Comparison of ENCODE assay signal across 8 cellular contexts in genomic region chr14:20477211-20477876, GRCh38. TPM values are rescaled to one million over a fixed set of nuclear protein-coding genes. Genes with fewer than 3 reads are reported as not detected.
DNase-seq lines count a peak whose midpoint lies in the region; ATAC-seq, FAIRE-seq and TF ChIP-seq lines count a peak whose summit lies in the region.

No MANE protein-coding gene starts in this region.

- H3K4me2 ChIP-seq in HepG2 (ENCODE audit: low read depth, low read length): no peak overlapping the region

- CTCF ChIA-PET in HepG2 (lab: Yijun Ruan, JAX; ENCODE audit: low intra/inter-chr PET ratio, low total read pairs): no interaction called here
- CTCF ChIA-PET in activated CD8-positive, alpha-beta T cell treated with anti-CD3 and anti-CD28 coated beads, Interleukin-2, amount 10 ng/mL, durations not matched to agents 7 days and 5 days (lab: Charles Lee): interaction anchor here (0.9 to 1.8 kb wide), 3 partner anchors 10 to 131 kb away, joined by 3 to 7 read pairs (median 3); no protein-coding TSS in a partner anchor

- BruUV-seq in HepG2 (replicated peaks; lab: Mats Ljungman, UMichigan): no TSS peak

- no peak for TF ChIP-seq EP300 in HepG2 (IDR thresholded peaks at IDR 0.05; ENCODE audit: low read depth in 2 of 2, low read length in 2 of 2)
- no peak for TF ChIP-seq EP300 in HepG2 (CRISPR knock-in tag; IDR thresholded peaks at IDR 0.05; ENCODE audit: borderline replicate concordance)

- ATAC-seq in right lobe of liver (peak; percentile 38 to 68 (median 54)), HepG2 (no peak), gastrocnemius medialis (no peak), HG03159 (IDR thresholded peaks at IDR 0.05; ENCODE audit: unreplicated experiment) (no peak)
- ATAC-seq in activated CD8-positive, alpha-beta T cell treated with anti-CD3 and anti-CD28 coated beads, Interleukin-2, amount 10 ng/mL, durations not matched to agents 7 days and 5 days: peak; percentile 48

- peak overlapping the region; percentile 44 for H3K4me3 Mint-ChIP-seq in activated CD8-positive, alpha-beta T cell treated with anti-CD3 and anti-CD28 coated beads, Interleukin-2, amount 10 ng/mL, durations not matched to agents 7 days and 5 days

- intact Hi-C loops in right lobe of liver (cut with DNase I) (no loop called here), HepG2 (cut with micrococcal nuclease; ENCODE audit: unreplicated experiment) (no loop called here), left ventricle myocardium inferior (cut with micrococcal nuclease) (loop anchor here (10.0 kb wide), 1 partner anchor 137 kb away; no protein-coding TSS in a partner anchor), testis (cut with DNase I; ENCODE audit: low total_unique reads) (no loop called here), gastrocnemius medialis (cut with DNase I; ENCODE audit: low total_unique reads) (no loop called here)

- no peak for TF ChIP-seq RAD21 in HepG2 (CRISPR knock-in tag; IDR thresholded peaks at IDR 0.05)

- H3K36me3 ChIP-seq in right lobe of liver: peaks cover 0 to 36% (median 15%) of the 10 kb centered on the region in 4 donors
- H3K36me3 ChIP-seq in HepG2 (replicated peaks in 1 of 2; ENCODE audit: control insufficient read depth in 1 of 2, insufficient read depth in 2 of 2, low read length in 2 of 2): peaks cover 19 to 45% of the 10 kb centered on the region in 2 experiments
- H3K36me3 ChIP-seq in left ventricle myocardium inferior: peaks cover 34% of the 10 kb centered on the region
- no peaks in the 10 kb centered on the region for H3K36me3 ChIP-seq in testis (ENCODE audit: low read depth, missing control alignments)
- H3K36me3 ChIP-seq in gastrocnemius medialis: peaks cover 0 to 27% of the 10 kb centered on the region in 2 donors

- no peaks in the 10 kb centered on the region for H3K9me3 Mint-ChIP-seq in activated CD8-positive, alpha-beta T cell treated with anti-CD3 and anti-CD28 coated beads, Interleukin-2, amount 10 ng/mL, durations not matched to agents 7 days and 5 days (ENCODE audit: insufficient read depth)

- H3K4me1 ChIP-seq in right lobe of liver (peaks cover 0 to 30% (median 6%) of the 10 kb centered on the region in 4 donors), HepG2 (ENCODE audit: insufficient read depth, low read length) (peaks cover 11% of the 10 kb centered on the region), left ventricle myocardium inferior (peaks cover 31% of the 10 kb centered on the region), testis (peaks cover 12% of the 10 kb centered on the region), gastrocnemius medialis (no peaks in the 10 kb centered on the region)

- H3K9me3 ChIP-seq in right lobe of liver (no peaks in the 10 kb centered on the region), HepG2 (ENCODE audit: low read length) (no peaks in the 10 kb centered on the region), left ventricle myocardium inferior (replicated peaks) (no peaks in the 10 kb centered on the region), testis (no peaks in the 10 kb centered on the region), gastrocnemius medialis (no peaks in the 10 kb centered on the region)

- POLR2A ChIA-PET in HepG2 (lab: Yijun Ruan, JAX): interaction anchor here (0.8 kb wide), 1 partner anchor 16 kb away, joined by 3 read pairs; the partner anchor contains the start of gene PIP4P1
- POLR2A ChIA-PET in activated CD8-positive, alpha-beta T cell treated with anti-CD3 and anti-CD28 coated beads, Interleukin-2, amount 10 ng/mL, durations not matched to agents 7 days and 5 days (lab: Charles Lee): interaction anchor here (2.9 to 4.0 kb wide), 2 partner anchors 8 to 22 kb away, joined by 12 to 27 read pairs; partner anchors contain the start of genes APEX1, OSGEP and PNP

- H3K9ac ChIP-seq in HepG2 (ENCODE audit: insufficient read depth, low read depth, low read length): no peak overlapping the region

- peak; percentile 47 to 75 (median 64) for DNase-seq in right lobe of liver
- DNase-seq in HepG2 (ENCODE audit: low spot score): no peak
- DNase-seq in activated CD8-positive, alpha-beta T cell treated with anti-CD3 and anti-CD28 coated beads, Interleukin-2, amount 10 ng/mL, durations not matched to agents 7 days and 5 days: peak; percentile 50
- DNase-seq in left ventricle myocardium inferior: peak; percentile 46
- peak; percentile 55 for DNase-seq in testis
- no peak for DNase-seq in gastrocnemius medialis
- no peak for DNase-seq in NCI-H524 treated with DMSO at 0.1 percent for 48 hours (lab: John Stamatoyannopoulos, UW)

- H3K27me3 ChIP-seq in right lobe of liver: no peaks in the 10 kb centered on the region
- no peaks in the 10 kb centered on the region for H3K27me3 ChIP-seq in HepG2 (ENCODE audit: control insufficient read depth in 1 of 2, insufficient read depth in 2 of 2, low read length in 2 of 2)
- no peaks in the 10 kb centered on the region for H3K27me3 ChIP-seq in left ventricle myocardium inferior (ENCODE audit: low read depth)
- H3K27me3 ChIP-seq in testis: no peaks in the 10 kb centered on the region
- no peaks in the 10 kb centered on the region for H3K27me3 ChIP-seq in gastrocnemius medialis

- no peaks in the 10 kb centered on the region for H3K79me2 ChIP-seq in HepG2 (ENCODE audit: insufficient read depth, low read length)

- H3K27me3 Mint-ChIP-seq in activated CD8-positive, alpha-beta T cell treated with anti-CD3 and anti-CD28 coated beads, Interleukin-2, amount 10 ng/mL, durations not matched to agents 7 days and 5 days (ENCODE audit: low read depth): no peaks in the 10 kb centered on the region

- H3K27ac ChIP-seq in right lobe of liver (peak overlapping the region in 2 of 3 donors; percentile 20 to 24), HepG2 (ENCODE audit: extremely low read length, insufficient read depth, low read length) (no peak overlapping the region), left ventricle myocardium inferior (replicated peaks) (peak overlapping the region; percentile 73), testis (peak overlapping the region; percentile 44 to 53), gastrocnemius medialis (peak overlapping the region in 2 of 4 donors; percentile 10 to 32)

- no peak overlapping the region for H3K4me3 ChIP-seq in right lobe of liver
- H3K4me3 ChIP-seq in HepG2 (replicated peaks in 1 of 3; ENCODE audit: insufficient read depth in 1 of 3, low read depth in 2 of 3, low read length in 3 of 3): no peak overlapping the region
- no peak overlapping the region for H3K4me3 ChIP-seq in left ventricle myocardium inferior
- H3K4me3 ChIP-seq in testis: no peak overlapping the region
- H3K4me3 ChIP-seq in gastrocnemius medialis: no peak overlapping the region

- TF ChIP-seq CTCF in right lobe of liver (IDR thresholded peaks at IDR 0.05) (no peak), HepG2 (CRISPR knock-in tag; IDR thresholded peaks at IDR 0.05) (no peak), left ventricle myocardium inferior (IDR thresholded peaks at IDR 0.05; ENCODE audit: borderline replicate concordance) (no peak), testis (IDR thresholded peaks at IDR 0.05) (no peak), gastrocnemius medialis (IDR thresholded peaks at IDR 0.05 in 4 of 5, conservative IDR thresholded peaks at IDR 0.05 in 1 of 5) (no peak)

- H3K4me1 Mint-ChIP-seq in activated CD8-positive, alpha-beta T cell treated with anti-CD3 and anti-CD28 coated beads, Interleukin-2, amount 10 ng/mL, durations not matched to agents 7 days and 5 days (ENCODE audit: low read depth): peaks cover 57% of the 10 kb centered on the region

- peaks cover 72% of the 10 kb centered on the region for H3K36me3 Mint-ChIP-seq in activated CD8-positive, alpha-beta T cell treated with anti-CD3 and anti-CD28 coated beads, Interleukin-2, amount 10 ng/mL, durations not matched to agents 7 days and 5 days (ENCODE audit: low read depth)

- TF ChIP-seq POLR2A in right lobe of liver (IDR thresholded peaks at IDR 0.05) (no peak), HepG2 (IDR thresholded peaks at IDR 0.05; ENCODE audit: insufficient read depth in 1 of 2, low read depth in 2 of 2, low read length in 2 of 2) (no peak), testis (IDR thresholded peaks at IDR 0.05) (no peak), gastrocnemius medialis (IDR thresholded peaks at IDR 0.05) (no peak)

- 23% methylated on average over 1 of the region's 1 CpG for WGBS in right lobe of liver (ENCODE audit: insufficient coverage, low coverage, low lambda C conversion rate, missing lambda C conversion rate)
- 97% methylated on average over 1 of the region's 1 CpG for WGBS in HepG2 (ENCODE audit: low lambda C conversion rate)
- WGBS in testis, 2 donors: 29 to 52% methylated on average over 1 of the region's 1 CpG

- FAIRE-seq in HepG2 (lab: Jason Lieb, UNC): no peak

- H2AFZ ChIP-seq in HepG2 (ENCODE audit: low read length): no peak overlapping the region

- in situ Hi-C loops in HepG2 (cut with HindIII; ENCODE audit: extremely low pct_ligation_motif_present, low pct_unique_long_range_greater_than_20kb) (no loop called here), gastrocnemius medialis (cut with MboI; ENCODE audit: low sequenced_read_pairs in 4 of 4) (no loop called here)

- peak overlapping the region; percentile 89 for H3K27ac Mint-ChIP-seq in activated CD8-positive, alpha-beta T cell treated with anti-CD3 and anti-CD28 coated beads, Interleukin-2, amount 10 ng/mL, durations not matched to agents 7 days and 5 days

- H4K20me1 ChIP-seq in HepG2 (ENCODE audit: insufficient read depth, low read length): no peaks in the 10 kb centered on the region

RNA-seq across cellular contexts. Expression of gene PNP, which starts 8.1 kb away (rescaled TPM):
- total RNA-seq in right lobe of liver (10 to 100 TPM; 22.1 to 48.9 (median 30.9) TPM), HepG2 (2016; rRNA removed; fragmentation: Illumina TruSeq; extraction: Trizol) (74.8 and 117 TPM in 2 replicates), left ventricle myocardium inferior (6.4 TPM), testis (10 to 100 TPM; 13.6 to 21.8 TPM), gastrocnemius medialis (1 to 10 TPM; 1.6 to 7.5 (median 3.0) TPM)
- 7.1 and 8.7 TPM in 2 replicates for total RNA-seq in HepG2 (2016; cell fraction: cytosol; rRNA removed; fragmentation: Illumina TruSeq; extraction: Trizol; ENCODE audit: low read depth)
- total RNA-seq in HepG2 (2016; cell fraction: insoluble cytoplasmic fraction; rRNA removed; fragmentation: Illumina TruSeq; extraction: Trizol): 74.5 and 119 TPM in 2 replicates
- total RNA-seq in HepG2 (2016; cell fraction: membrane; rRNA removed; fragmentation: Illumina TruSeq; extraction: Trizol): 16.6 and 17.8 TPM in 2 replicates
- 36.5 and 46.4 TPM in 2 replicates for total RNA-seq in HepG2 (2016; cell fraction: nucleus; rRNA removed; fragmentation: Illumina TruSeq; extraction: Trizol)
- polyA plus RNA-seq in HepG2 (2011; rRNA removed) (40.2 and 45.4 TPM in 2 replicates), testis (ENCODE audit: insufficient read depth, low read depth, low replicate concordance) (18.9 TPM)
- 49.6 and 54.1 TPM in 2 replicates for polyA plus RNA-seq in HepG2 (2011; cell fraction: cytosol; rRNA removed)
- polyA plus RNA-seq in HepG2 (2011; cell fraction: nucleus; rRNA removed): 20.3 and 24.4 TPM in 2 replicates
- 22.4 and 23.3 TPM in 2 replicates for polyA plus RNA-seq in HepG2 (2012)
- polyA plus RNA-seq in HepG2 (2016; cell fraction: cytosol; fragmentation: Illumina TruSeq; extraction: Trizol; ENCODE audit: low read depth): 6.6 and 6.8 TPM in 2 replicates
- 118 and 121 TPM in 2 replicates for polyA plus RNA-seq in HepG2 (2016; cell fraction: insoluble cytoplasmic fraction; fragmentation: Illumina TruSeq; extraction: Trizol; ENCODE audit: low read depth)
- 10.3 and 11.4 TPM in 2 replicates for polyA plus RNA-seq in HepG2 (2016; cell fraction: membrane; fragmentation: Illumina TruSeq; extraction: Trizol; ENCODE audit: low read depth)
- polyA plus RNA-seq in HepG2 (2016; cell fraction: nucleus; fragmentation: Illumina TruSeq; extraction: Trizol; ENCODE audit: insufficient read depth, low read depth): 46.5 and 51.8 TPM in 2 replicates
- polyA minus RNA-seq in HepG2 (2011; rRNA and poly(A)+ RNA removed; ENCODE audit: low replicate concordance): 38.2 and 227 TPM in 2 replicates
- polyA minus RNA-seq in HepG2 (2011; cell fraction: cytosol; rRNA and poly(A)+ RNA removed): 25.9 and 29.4 TPM in 2 replicates
- polyA minus RNA-seq in HepG2 (2011; cell fraction: nucleus; rRNA and poly(A)+ RNA removed): 25.4 and 32.6 TPM in 2 replicates
- total RNA-seq in activated CD8-positive, alpha-beta T cell treated with anti-CD3 and anti-CD28 coated beads, Interleukin-2, amount 10 ng/mL, durations not matched to agents 7 days and 5 days: 100 to 1,000 TPM; 211 to 216 TPM

RNA-seq across cellular contexts. Expression of gene PIP4P1, which starts 16.1 kb away (rescaled TPM):
- total RNA-seq in right lobe of liver: 10 to 100 TPM in 4 of 6 experiments, 1 to 10 TPM in 2; 7.0 to 13.8 (median 11.4) TPM
- 31.9 and 33.4 TPM in 2 replicates for total RNA-seq in HepG2 (2016; rRNA removed; fragmentation: Illumina TruSeq; extraction: Trizol)
- total RNA-seq in HepG2 (2016; cell fraction: cytosol; rRNA removed; fragmentation: Illumina TruSeq; extraction: Trizol; ENCODE audit: low read depth): 16.4 and 18.3 TPM in 2 replicates
- total RNA-seq in HepG2 (2016; cell fraction: insoluble cytoplasmic fraction; rRNA removed; fragmentation: Illumina TruSeq; extraction: Trizol): 32.1 and 34.6 TPM in 2 replicates
- total RNA-seq in HepG2 (2016; cell fraction: membrane; rRNA removed; fragmentation: Illumina TruSeq; extraction: Trizol): 32.6 and 39.7 TPM in 2 replicates
- 20.8 and 28.1 TPM in 2 replicates for total RNA-seq in HepG2 (2016; cell fraction: nucleus; rRNA removed; fragmentation: Illumina TruSeq; extraction: Trizol)
- 47.0 and 54.5 TPM in 2 replicates for polyA plus RNA-seq in HepG2 (2011; rRNA removed)
- 40.6 and 41.5 TPM in 2 replicates for polyA plus RNA-seq in HepG2 (2011; cell fraction: cytosol; rRNA removed)
- polyA plus RNA-seq in HepG2 (2011; cell fraction: nucleus; rRNA removed): 70.2 and 90.4 TPM in 2 replicates
- 30.3 and 35.7 TPM in 2 replicates for polyA plus RNA-seq in HepG2 (2012)
- 14.0 and 16.8 TPM in 2 replicates for polyA plus RNA-seq in HepG2 (2016; cell fraction: cytosol; fragmentation: Illumina TruSeq; extraction: Trizol; ENCODE audit: low read depth)
- 40.6 and 44.1 TPM in 2 replicates for polyA plus RNA-seq in HepG2 (2016; cell fraction: insoluble cytoplasmic fraction; fragmentation: Illumina TruSeq; extraction: Trizol; ENCODE audit: low read depth)
- 24.7 and 35.2 TPM in 2 replicates for polyA plus RNA-seq in HepG2 (2016; cell fraction: membrane; fragmentation: Illumina TruSeq; extraction: Trizol; ENCODE audit: low read depth)
- 61.7 and 72.0 TPM in 2 replicates for polyA plus RNA-seq in HepG2 (2016; cell fraction: nucleus; fragmentation: Illumina TruSeq; extraction: Trizol; ENCODE audit: insufficient read depth, low read depth)
- polyA minus RNA-seq in HepG2 (2011; rRNA and poly(A)+ RNA removed; ENCODE audit: low replicate concordance): 63.2 and 70.8 TPM in 2 replicates
- 16.6 and 21.8 TPM in 2 replicates for polyA minus RNA-seq in HepG2 (2011; cell fraction: cytosol; rRNA and poly(A)+ RNA removed)
- 33.3 and 33.8 TPM in 2 replicates for polyA minus RNA-seq in HepG2 (2011; cell fraction: nucleus; rRNA and poly(A)+ RNA removed)
- total RNA-seq in activated CD8-positive, alpha-beta T cell treated with anti-CD3 and anti-CD28 coated beads, Interleukin-2, amount 10 ng/mL, durations not matched to agents 7 days and 5 days: 10 to 100 TPM; 31.3 to 31.6 TPM
- total RNA-seq in left ventricle myocardium inferior: 19.7 TPM
- total RNA-seq in testis: 10 to 100 TPM; 33.4 to 38.8 TPM
- polyA plus RNA-seq in testis (ENCODE audit: insufficient read depth, low read depth, low replicate concordance): 50.8 TPM
- total RNA-seq in gastrocnemius medialis: 10 to 100 TPM; 18.8 to 38.5 (median 21.7) TPM

RNA-seq across cellular contexts. Expression of gene APEX1, which starts 22.3 kb away (rescaled TPM):
- total RNA-seq in right lobe of liver (10 to 100 TPM; 50.2 to 87.0 (median 59.8) TPM), HepG2 (2016; rRNA removed; fragmentation: Illumina TruSeq; extraction: Trizol) (171 and 261 TPM in 2 replicates), left ventricle myocardium inferior (75.0 TPM), testis (10 to 100 TPM; 56.7 to 76.2 TPM), gastrocnemius medialis (100 to 1,000 TPM in 2 of 4 donors, 10 to 100 TPM in 2; 65.6 to 132 (median 94.2) TPM)
- 72.5 and 84.0 TPM in 2 replicates for total RNA-seq in HepG2 (2016; cell fraction: cytosol; rRNA removed; fragmentation: Illumina TruSeq; extraction: Trizol; ENCODE audit: low read depth)
- total RNA-seq in HepG2 (2016; cell fraction: insoluble cytoplasmic fraction; rRNA removed; fragmentation: Illumina TruSeq; extraction: Trizol): 177 and 247 TPM in 2 replicates
- total RNA-seq in HepG2 (2016; cell fraction: membrane; rRNA removed; fragmentation: Illumina TruSeq; extraction: Trizol): 130 and 144 TPM in 2 replicates
- total RNA-seq in HepG2 (2016; cell fraction: nucleus; rRNA removed; fragmentation: Illumina TruSeq; extraction: Trizol): 79.4 and 94.6 TPM in 2 replicates
- polyA plus RNA-seq in HepG2 (2011; rRNA removed) (336 and 405 TPM in 2 replicates), testis (ENCODE audit: insufficient read depth, low read depth, low replicate concordance) (67.8 TPM)
- polyA plus RNA-seq in HepG2 (2011; cell fraction: cytosol; rRNA removed): 342 and 365 TPM in 2 replicates
- 199 and 247 TPM in 2 replicates for polyA plus RNA-seq in HepG2 (2011; cell fraction: nucleus; rRNA removed)
- 218 and 250 TPM in 2 replicates for polyA plus RNA-seq in HepG2 (2012)
- polyA plus RNA-seq in HepG2 (2016; cell fraction: cytosol; fragmentation: Illumina TruSeq; extraction: Trizol; ENCODE audit: low read depth): 85.4 and 96.6 TPM in 2 replicates
- 442 and 448 TPM in 2 replicates for polyA plus RNA-seq in HepG2 (2016; cell fraction: insoluble cytoplasmic fraction; fragmentation: Illumina TruSeq; extraction: Trizol; ENCODE audit: low read depth)
- polyA plus RNA-seq in HepG2 (2016; cell fraction: membrane; fragmentation: Illumina TruSeq; extraction: Trizol; ENCODE audit: low read depth): 162 and 177 TPM in 2 replicates
- polyA plus RNA-seq in HepG2 (2016; cell fraction: nucleus; fragmentation: Illumina TruSeq; extraction: Trizol; ENCODE audit: insufficient read depth, low read depth): 253 and 259 TPM in 2 replicates
- 377 and 396 TPM in 2 replicates for polyA minus RNA-seq in HepG2 (2011; rRNA and poly(A)+ RNA removed; ENCODE audit: low replicate concordance)
- polyA minus RNA-seq in HepG2 (2011; cell fraction: cytosol; rRNA and poly(A)+ RNA removed): 101 and 112 TPM in 2 replicates
- polyA minus RNA-seq in HepG2 (2011; cell fraction: nucleus; rRNA and poly(A)+ RNA removed): 59.6 and 63.5 TPM in 2 replicates
- total RNA-seq in activated CD8-positive, alpha-beta T cell treated with anti-CD3 and anti-CD28 coated beads, Interleukin-2, amount 10 ng/mL, durations not matched to agents 7 days and 5 days: 100 to 1,000 TPM; 135 to 142 TPM

RNA-seq across cellular contexts. Expression of gene OSGEP, which starts 22.7 kb away (rescaled TPM):
- total RNA-seq in right lobe of liver: 10 to 100 TPM; 11.2 to 43.8 (median 14.4) TPM
- 32.4 and 39.7 TPM in 2 replicates for total RNA-seq in HepG2 (2016; rRNA removed; fragmentation: Illumina TruSeq; extraction: Trizol)
- 7.0 and 8.1 TPM in 2 replicates for total RNA-seq in HepG2 (2016; cell fraction: cytosol; rRNA removed; fragmentation: Illumina TruSeq; extraction: Trizol; ENCODE audit: low read depth)
- 30.4 and 41.7 TPM in 2 replicates for total RNA-seq in HepG2 (2016; cell fraction: insoluble cytoplasmic fraction; rRNA removed; fragmentation: Illumina TruSeq; extraction: Trizol)
- 12.6 and 13.2 TPM in 2 replicates for total RNA-seq in HepG2 (2016; cell fraction: membrane; rRNA removed; fragmentation: Illumina TruSeq; extraction: Trizol)
- total RNA-seq in HepG2 (2016; cell fraction: nucleus; rRNA removed; fragmentation: Illumina TruSeq; extraction: Trizol): 35.3 and 44.2 TPM in 2 replicates
- 40.0 and 41.1 TPM in 2 replicates for polyA plus RNA-seq in HepG2 (2011; rRNA removed)
- polyA plus RNA-seq in HepG2 (2011; cell fraction: cytosol; rRNA removed): 25.8 and 29.7 TPM in 2 replicates
- 108 and 113 TPM in 2 replicates for polyA plus RNA-seq in HepG2 (2011; cell fraction: nucleus; rRNA removed)
- polyA plus RNA-seq in HepG2 (2012): 14.8 and 23.9 TPM in 2 replicates
- 5.7 and 6.0 TPM in 2 replicates for polyA plus RNA-seq in HepG2 (2016; cell fraction: cytosol; fragmentation: Illumina TruSeq; extraction: Trizol; ENCODE audit: low read depth)
- polyA plus RNA-seq in HepG2 (2016; cell fraction: insoluble cytoplasmic fraction; fragmentation: Illumina TruSeq; extraction: Trizol; ENCODE audit: low read depth): 31.9 and 37.6 TPM in 2 replicates
- 9.1 and 10.6 TPM in 2 replicates for polyA plus RNA-seq in HepG2 (2016; cell fraction: membrane; fragmentation: Illumina TruSeq; extraction: Trizol; ENCODE audit: low read depth)
- polyA plus RNA-seq in HepG2 (2016; cell fraction: nucleus; fragmentation: Illumina TruSeq; extraction: Trizol; ENCODE audit: insufficient read depth, low read depth): 101 and 108 TPM in 2 replicates
- 38.1 and 65.7 TPM in 2 replicates for polyA minus RNA-seq in HepG2 (2011; rRNA and poly(A)+ RNA removed; ENCODE audit: low replicate concordance)
- polyA minus RNA-seq in HepG2 (2011; cell fraction: cytosol; rRNA and poly(A)+ RNA removed): 8.6 and 9.5 TPM in 2 replicates
- polyA minus RNA-seq in HepG2 (2011; cell fraction: nucleus; rRNA and poly(A)+ RNA removed): 99.7 and 101 TPM in 2 replicates
- 10 to 100 TPM; 51.8 to 56.6 TPM for total RNA-seq in activated CD8-positive, alpha-beta T cell treated with anti-CD3 and anti-CD28 coated beads, Interleukin-2, amount 10 ng/mL, durations not matched to agents 7 days and 5 days
- total RNA-seq in left ventricle myocardium inferior: 19.4 TPM
- 10 to 100 TPM; 47.2 to 58.8 TPM for total RNA-seq in testis
- polyA plus RNA-seq in testis (ENCODE audit: insufficient read depth, low read depth, low replicate concordance): 19.9 TPM
- total RNA-seq in gastrocnemius medialis: 10 to 100 TPM; 15.8 to 21.7 (median 20.5) TPM

RNA-seq across cellular contexts. Expression of gene RNASE10, which starts 28.0 kb away (rescaled TPM):
- under 1 TPM in 2 of 6 experiments, not detected in 4; 0.29 to 0.40 TPM for total RNA-seq in right lobe of liver
- not detected in 2 replicates for total RNA-seq in HepG2 (2016; rRNA removed; fragmentation: Illumina TruSeq; extraction: Trizol)
- not detected in 2 replicates for total RNA-seq in HepG2 (2016; cell fraction: cytosol; rRNA removed; fragmentation: Illumina TruSeq; extraction: Trizol; ENCODE audit: low read depth)
- not detected in 2 replicates for total RNA-seq in HepG2 (2016; cell fraction: insoluble cytoplasmic fraction; rRNA removed; fragmentation: Illumina TruSeq; extraction: Trizol)
- total RNA-seq in HepG2 (2016; cell fraction: membrane; rRNA removed; fragmentation: Illumina TruSeq; extraction: Trizol): not detected in 2 replicates
- total RNA-seq in HepG2 (2016; cell fraction: nucleus; rRNA removed; fragmentation: Illumina TruSeq; extraction: Trizol): not detected in 2 replicates
- not detected in 2 replicates for polyA plus RNA-seq in HepG2 (2011; rRNA removed)
- polyA plus RNA-seq in HepG2 (2011; cell fraction: cytosol; rRNA removed): not detected in 2 replicates
- polyA plus RNA-seq in HepG2 (2011; cell fraction: nucleus; rRNA removed): not detected in 2 replicates
- polyA plus RNA-seq in HepG2 (2012): not detected in 2 replicates
- not detected in 2 replicates for polyA plus RNA-seq in HepG2 (2016; cell fraction: cytosol; fragmentation: Illumina TruSeq; extraction: Trizol; ENCODE audit: low read depth)
- polyA plus RNA-seq in HepG2 (2016; cell fraction: insoluble cytoplasmic fraction; fragmentation: Illumina TruSeq; extraction: Trizol; ENCODE audit: low read depth): not detected in 2 replicates
- not detected in 2 replicates for polyA plus RNA-seq in HepG2 (2016; cell fraction: membrane; fragmentation: Illumina TruSeq; extraction: Trizol; ENCODE audit: low read depth)
- not detected in 2 replicates for polyA plus RNA-seq in HepG2 (2016; cell fraction: nucleus; fragmentation: Illumina TruSeq; extraction: Trizol; ENCODE audit: insufficient read depth, low read depth)
- not detected in 2 replicates for polyA minus RNA-seq in HepG2 (2011; rRNA and poly(A)+ RNA removed; ENCODE audit: low replicate concordance)
- polyA minus RNA-seq in HepG2 (2011; cell fraction: cytosol; rRNA and poly(A)+ RNA removed): not detected in 2 replicates
- polyA minus RNA-seq in HepG2 (2011; cell fraction: nucleus; rRNA and poly(A)+ RNA removed): not detected in 2 replicates
- under 1 TPM; 0.29 to 0.40 TPM for total RNA-seq in activated CD8-positive, alpha-beta T cell treated with anti-CD3 and anti-CD28 coated beads, Interleukin-2, amount 10 ng/mL, durations not matched to agents 7 days and 5 days
- not detected for total RNA-seq in left ventricle myocardium inferior
- total RNA-seq in testis: not detected
- 1.2 TPM for polyA plus RNA-seq in testis (ENCODE audit: insufficient read depth, low read depth, low replicate concordance)
- total RNA-seq in gastrocnemius medialis: not detected

Comparison
In these comparisons a context has a peak if more than half of its experiments do, and no peak if none do; other contexts are left out.
1. ATAC-seq: peak in right lobe of liver (4 of 4) and activated CD8-positive, alpha-beta T cell treated with anti-CD3 and anti-CD28 coated beads, Interleukin-2, amount 10 ng/mL, durations not matched to agents 7 days and 5 days (single experiment); none in HepG2 (single experiment), gastrocnemius medialis (0 of 2) and HG03159 (single experiment).
2. DNase-seq: peak in right lobe of liver (3 of 3), activated CD8-positive, alpha-beta T cell treated with anti-CD3 and anti-CD28 coated beads, Interleukin-2, amount 10 ng/mL, durations not matched to agents 7 days and 5 days (single experiment), left ventricle myocardium inferior (single experiment) and testis (single experiment); none in HepG2 (single experiment), gastrocnemius medialis (0 of 2) and NCI-H524 treated with DMSO at 0.1 percent for 48 hours (single experiment).